14 cellular contexts compared by ENCODE assay signal in the genomic region with DNA sequence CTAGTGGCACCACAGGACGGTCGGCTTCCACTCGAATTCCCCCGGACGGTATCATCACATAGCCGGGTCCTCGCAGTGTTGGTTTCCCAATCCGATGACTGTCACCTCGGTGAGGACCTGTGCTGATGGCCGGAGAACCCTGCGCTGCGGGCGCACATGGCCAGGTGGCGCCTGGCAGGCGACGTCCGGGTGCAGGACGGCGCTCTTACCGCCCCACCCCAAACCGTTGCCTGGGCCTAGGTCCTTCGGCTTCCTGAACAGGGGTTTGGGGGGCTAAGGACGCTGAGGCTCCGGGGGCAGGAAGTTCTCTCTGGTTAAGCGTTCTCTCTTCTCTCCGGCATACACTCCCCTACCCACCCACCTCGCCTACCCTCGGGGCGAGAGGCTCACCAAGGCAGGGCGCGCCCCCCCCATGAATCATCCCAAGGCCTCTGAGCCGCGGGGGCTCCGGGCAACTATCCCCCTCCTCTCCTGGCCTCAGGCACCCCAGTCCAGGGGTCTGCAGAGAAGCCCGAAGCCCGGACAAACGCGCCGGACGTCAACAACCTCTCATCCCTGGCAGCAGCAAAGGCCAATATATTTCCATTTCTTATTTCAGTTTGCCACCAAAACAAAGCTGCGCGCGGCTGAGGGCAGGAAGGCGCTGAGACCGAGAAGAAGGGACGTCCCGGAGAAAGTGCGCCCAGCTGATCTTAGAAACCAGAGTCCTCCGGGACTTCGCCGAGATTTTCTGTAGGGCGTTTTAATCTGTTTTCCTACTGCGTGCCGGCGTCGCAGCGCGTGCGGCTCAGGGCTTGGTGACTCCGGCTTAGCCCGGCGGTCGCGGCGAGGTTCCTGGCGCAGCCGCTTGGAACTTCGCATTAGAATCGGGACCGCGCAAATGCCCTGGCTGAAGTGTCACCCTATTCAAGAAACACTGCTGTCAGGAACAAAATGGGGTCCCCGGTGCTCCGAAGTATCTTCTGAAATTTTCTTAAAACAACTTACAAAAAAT. TPM values are rescaled to one million over a fixed set of nuclear protein-coding genes. Genes with fewer than 3 reads are reported as not detected.
DNase-seq lines count a peak whose midpoint lies in the region; FAIRE-seq and TF ChIP-seq lines count a peak whose summit lies in the region.
"Had no signal": no experiment of that assay in that cellular context is flagged by ENCODE, and none has a peak within 500 bp of the region (broad histone marks: within the 10 kb centered on the region; RNA-seq: fewer than 3 reads in every experiment).

No MANE protein-coding gene starts in this region.

- no TSS peak for BruUV-seq in MCF 10A (replicated peaks; lab: Mats Ljungman, UMichigan)

- CTCF ChIA-PET in MCF 10A (lab: Yijun Ruan, JAX): no interaction called here

- H3K36me3 ChIP-seq in breast epithelium: no peaks in the 10 kb centered on the region

- H3K27ac Mint-ChIP-seq in MCF 10A (ENCODE audit: low read depth, unreplicated experiment) (no peak overlapping the region), mesothelial cell of epicardium (no peak overlapping the region), type B pancreatic cell (no peak overlapping the region)
- no peak overlapping the region for H3K27ac Mint-ChIP-seq in activated T-helper 2 cell treated with anti-CD3 and anti-CD28 coated beads, Interferon-gamma antibody, Interleukin-2, Interleukin-4, amounts not matched to agents 10 μg/mL and 5 μg/mL and 100 μg/mL, durations not matched to agents 14 hours and 24 hours and 36 hours
- H3K27ac Mint-ChIP-seq: HFFc6 had no signal

- H3K9me3 Mint-ChIP-seq in MCF 10A (ENCODE audit: unreplicated experiment) (no peaks in the 10 kb centered on the region), mesothelial cell of epicardium (no peaks in the 10 kb centered on the region), type B pancreatic cell (no peaks in the 10 kb centered on the region)
- no peaks in the 10 kb centered on the region for H3K9me3 Mint-ChIP-seq in activated T-helper 2 cell treated with anti-CD3 and anti-CD28 coated beads, Interferon-gamma antibody, Interleukin-2, Interleukin-4, amounts not matched to agents 10 μg/mL and 5 μg/mL and 100 μg/mL, durations not matched to agents 14 hours and 24 hours and 36 hours
- H3K9me3 Mint-ChIP-seq: dendritic cell treated with granulocyte-macrophage colony-stimulating factor and Interleukin-4, amounts not matched to agents 40 ng/mL and 50 ng/mL, for 4 days; HFFc6 had no signal

- no peaks in the 10 kb centered on the region for H3K9me3 ChIP-seq in breast epithelium

- H3K27me3 Mint-ChIP-seq in MCF 10A (ENCODE audit: insufficient read depth, unreplicated experiment): peaks cover 30% of the 10 kb centered on the region
- H3K27me3 Mint-ChIP-seq in activated T-helper 2 cell treated with anti-CD3 and anti-CD28 coated beads, Interferon-gamma antibody, Interleukin-2, Interleukin-4, amounts not matched to agents 10 μg/mL and 5 μg/mL and 100 μg/mL, durations not matched to agents 14 hours and 24 hours and 36 hours (ENCODE audit: low read depth): peaks cover 81% of the 10 kb centered on the region
- H3K27me3 Mint-ChIP-seq in mesothelial cell of epicardium (ENCODE audit: low read depth): peaks cover 96% of the 10 kb centered on the region
- H3K27me3 Mint-ChIP-seq in type B pancreatic cell: peaks cover 95% of the 10 kb centered on the region

- intact Hi-C loops in breast epithelium (cut with DNase I; ENCODE audit: low total_unique reads): no loop called here
- intact Hi-C loops in MCF 10A (cut with micrococcal nuclease): no loop called here
- intact Hi-C loops in activated T-helper 2 cell treated with anti-CD3 and anti-CD28 coated beads, Interferon-gamma antibody, Interleukin-2, Interleukin-4, amounts not matched to agents 10 μg/mL and 5 μg/mL and 100 μg/mL, durations not matched to agents 14 hours and 24 hours and 36 hours (cut with micrococcal nuclease): loop anchor here (2.0 to 10.0 kb wide), 2 partner anchors 16 to 210 kb away; partner anchors contain the start of gene EXT2

- POLR2A ChIA-PET in MCF 10A (lab: Yijun Ruan, JAX): no interaction called here

- DNase-seq in breast epithelium (ENCODE audit: low spot score in 2 of 2): no peak
- no peak for DNase-seq in MCF 10A (ENCODE audit: unreplicated experiment)
- no peak for DNase-seq in activated T-helper 2 cell treated with anti-CD3 and anti-CD28 coated beads, Interferon-gamma antibody, Interleukin-2, Interleukin-4, amounts not matched to agents 10 μg/mL and 5 μg/mL and 100 μg/mL, durations not matched to agents 14 hours and 24 hours and 36 hours (ENCODE audit: low spot score)
- DNase-seq in mesothelial cell of epicardium (ENCODE audit: low spot score in 2 of 2, unreplicated experiment in 2 of 2): no peak
- DNase-seq in type B pancreatic cell (ENCODE audit: extremely low spot score, unreplicated experiment): no peak
- no peak for DNase-seq in urothelium cell line (ENCODE audit: low spot score)
- DNase-seq in NCI-H748 treated with DMSO at 0.1 percent for 48 hours (lab: John Stamatoyannopoulos, UW): no peak
- no peak for DNase-seq in NCI-H510A (lab: John Stamatoyannopoulos, UW)
- DNase-seq: HFFc6, NCI-H187 treated with DMSO at 0.1 percent for 48 hours, SHP77 treated with DMSO at 0.1 percent for 48 hours had no signal

- no peak for FAIRE-seq in urothelium cell line (lab: Jason Lieb, UNC)
- FAIRE-seq: GM18507 had no signal

- TF ChIP-seq POLR2A in breast epithelium (IDR thresholded peaks at IDR 0.05): no peak

- H3K4me1 ChIP-seq in breast epithelium: peaks cover 1 to 3% of the 10 kb centered on the region in 2 donors

- H3K36me3 Mint-ChIP-seq in MCF 10A (ENCODE audit: insufficient read depth, unreplicated experiment) (no peaks in the 10 kb centered on the region), mesothelial cell of epicardium (peaks cover 4% of the 10 kb centered on the region), type B pancreatic cell (peaks cover 4% of the 10 kb centered on the region)
- H3K36me3 Mint-ChIP-seq in activated T-helper 2 cell treated with anti-CD3 and anti-CD28 coated beads, Interferon-gamma antibody, Interleukin-2, Interleukin-4, amounts not matched to agents 10 μg/mL and 5 μg/mL and 100 μg/mL, durations not matched to agents 14 hours and 24 hours and 36 hours (ENCODE audit: low read depth): no peaks in the 10 kb centered on the region

- H3K4me1 Mint-ChIP-seq in MCF 10A (ENCODE audit: insufficient read depth, unreplicated experiment) (peaks cover 17% of the 10 kb centered on the region), mesothelial cell of epicardium (peaks cover 26% of the 10 kb centered on the region), type B pancreatic cell (ENCODE audit: unreplicated experiment) (peaks cover 25% of the 10 kb centered on the region)
- H3K4me1 Mint-ChIP-seq in activated T-helper 2 cell treated with anti-CD3 and anti-CD28 coated beads, Interferon-gamma antibody, Interleukin-2, Interleukin-4, amounts not matched to agents 10 μg/mL and 5 μg/mL and 100 μg/mL, durations not matched to agents 14 hours and 24 hours and 36 hours (ENCODE audit: low read depth): peaks cover 24% of the 10 kb centered on the region

- H3K27me3 ChIP-seq in breast epithelium: peaks cover 3 to 69% of the 10 kb centered on the region in 2 donors

- TF ChIP-seq CTCF in breast epithelium (IDR thresholded peaks at IDR 0.05) (no peak), MCF 10A (IDR thresholded peaks at IDR 0.05; ENCODE audit: unreplicated experiment) (no peak), mesothelial cell of epicardium (IDR thresholded peaks at IDR 0.05; ENCODE audit: unreplicated experiment) (no peak), type B pancreatic cell (conservative IDR thresholded peaks at IDR 0.05) (no peak)

- H3K4me3 Mint-ChIP-seq in MCF 10A (ENCODE audit: unreplicated experiment) (no peak overlapping the region), mesothelial cell of epicardium (peak overlapping the region; percentile 65), type B pancreatic cell (peak overlapping the region; percentile 86)
- H3K4me3 Mint-ChIP-seq in activated T-helper 2 cell treated with anti-CD3 and anti-CD28 coated beads, Interferon-gamma antibody, Interleukin-2, Interleukin-4, amounts not matched to agents 10 μg/mL and 5 μg/mL and 100 μg/mL, durations not matched to agents 14 hours and 24 hours and 36 hours (ENCODE audit: low read depth): peak overlapping the region; percentile 39

- H3K27ac ChIP-seq in breast epithelium: peak overlapping the region; percentile 71 to 87
- H3K27ac ChIP-seq: C4-2B had no signal

- peak overlapping the region in 2 of 3 donors; percentile 58 to 65 for H3K4me3 ChIP-seq in breast epithelium

RNA-seq across cellular contexts. Expression of gene ALX4, which starts 5.6 kb away (rescaled TPM):
- total RNA-seq in breast epithelium (1 to 10 TPM in 2 of 3 donors, under 1 TPM in 1; under 0.01 to 5.2 (median 1.9) TPM), MCF 10A (2022) (not detected in 2 replicates), mesothelial cell of epicardium (5.5 to 6.4 TPM (median 5.5 TPM) in 3 replicates), type B pancreatic cell (ENCODE audit: low replicate concordance) (0.43 and 11.6 TPM in 2 replicates)
- total RNA-seq in activated T-helper 2 cell treated with anti-CD3 and anti-CD28 coated beads, Interferon-gamma antibody, Interleukin-2, Interleukin-4, amounts not matched to agents 10 μg/mL and 5 μg/mL and 100 μg/mL, durations not matched to agents 14 hours and 24 hours and 36 hours: not detected in 2 replicates
